In the genomic region with DNA sequence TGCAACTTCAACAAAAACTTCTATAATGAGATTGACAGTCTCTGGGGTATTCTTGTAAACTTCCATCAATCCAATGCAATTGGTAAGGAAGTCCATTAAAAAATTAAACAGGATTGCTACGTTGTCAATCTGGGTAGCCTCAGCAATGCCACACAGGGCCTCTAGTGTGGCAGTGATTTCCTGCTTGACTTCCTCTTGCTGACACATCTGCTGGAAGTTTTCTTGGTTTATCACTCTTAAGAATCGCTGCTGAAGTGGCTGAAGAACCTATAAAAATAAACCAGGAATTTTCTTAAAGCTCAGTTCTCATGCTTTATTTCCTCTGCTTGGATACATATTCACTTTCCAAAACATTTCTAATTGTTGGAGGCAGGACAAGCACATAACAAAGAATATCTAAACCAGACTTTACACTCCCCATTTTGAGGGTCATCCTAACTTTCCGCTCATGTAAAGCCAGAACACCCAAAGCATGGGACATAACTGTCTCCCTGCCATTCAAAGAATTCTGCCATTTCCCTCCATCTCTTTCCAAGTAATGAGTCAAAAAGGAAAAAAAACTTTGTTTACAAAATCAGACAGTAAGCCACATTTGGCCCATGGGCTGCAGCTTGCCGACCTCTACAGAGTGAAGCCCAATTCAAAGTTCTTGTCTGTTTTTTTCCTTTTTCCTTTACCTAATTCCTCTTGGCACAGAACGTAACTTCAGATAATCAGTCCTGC, we compare ENCODE assay signal across 14 cellular contexts. TPM values are rescaled to one million over a fixed set of nuclear protein-coding genes. Genes with fewer than 3 reads are reported as not detected.
DNase-seq lines count a peak whose midpoint lies in the region; ATAC-seq, FAIRE-seq and TF ChIP-seq lines count a peak whose summit lies in the region.
"Had no signal": no experiment of that assay in that cellular context is flagged by ENCODE, and none has a peak within 500 bp of the region (broad histone marks: within the 10 kb centered on the region; RNA-seq: fewer than 3 reads in every experiment).

No MANE protein-coding gene starts in this region.

- no peak for ATAC-seq in HepG2
- ATAC-seq: CD8-positive, alpha-beta T cell; GM23338 had no signal

- CTCF ChIA-PET in HepG2 (lab: Yijun Ruan, JAX; ENCODE audit: low intra/inter-chr PET ratio, low total read pairs) = no interaction called here

- no peak overlapping the region for H3K4me3 ChIP-seq in ACC112 (ENCODE audit: low read depth, low read length)
- no peak overlapping the region for H3K4me3 ChIP-seq in HepG2 (replicated peaks in 1 of 3; ENCODE audit: insufficient read depth in 1 of 3, low read depth in 2 of 3, low read length in 3 of 3)
- H3K4me3 ChIP-seq: GM23338 had no signal

- no peaks in the 10 kb centered on the region for H4K20me1 ChIP-seq in HepG2 (ENCODE audit: insufficient read depth, low read length)

- intact Hi-C loops in activated T-helper 1 cell treated with anti-CD3 and anti-CD28 coated beads, Interleukin-12 subunit alpha, Interleukin-12 subunit beta, Interleukin-2, Interleukin-4 antibody, amounts not matched to agents 30 ng/mL and 10 ng/mL and 1 ng/mL, durations not matched to agents 14 hours and 24 hours and 36 hours (cut with micrococcal nuclease) = no loop called here
- intact Hi-C loops in HepG2 (cut with micrococcal nuclease; ENCODE audit: unreplicated experiment) = no loop called here

- DNase-seq in GM04503 (ENCODE audit: low read depth) = peak; percentile 31
- no peak for DNase-seq in activated T-helper 1 cell treated with anti-CD3 and anti-CD28 coated beads, Interleukin-12 subunit alpha, Interleukin-12 subunit beta, Interleukin-2, Interleukin-4 antibody, amounts not matched to agents 30 ng/mL and 10 ng/mL and 1 ng/mL, durations not matched to agents 14 hours and 24 hours and 36 hours (ENCODE audit: low spot score)
- peak; percentile 64 to 82 for DNase-seq in lung microvascular endothelial cell (ENCODE audit: low read depth in 2 of 2)
- DNase-seq in stimulated activated CD4-positive, alpha-beta T cell treated with anti-CD3 and anti-CD28 coated beads, Interleukin-4, amount 100 ng/mL, for 1 hour = no peak
- DNase-seq in HepG2 (ENCODE audit: low spot score) = no peak
- DNase-seq in NCI-H1417 (lab: John Stamatoyannopoulos, UW) = no peak
- no peak for DNase-seq in GM20000 (ENCODE audit: low spot score)
- DNase-seq: activated gamma-delta T cell treated with Interleukin-2 at 50 U/mL for 16 hours; CD8-positive, alpha-beta T cell; cerebellar nuclear complex; foreskin melanocyte had no signal

- no peak for FAIRE-seq in HepG2 (lab: Jason Lieb, UNC)

- TF ChIP-seq POLR2A in HepG2 (IDR thresholded peaks at IDR 0.05; ENCODE audit: insufficient read depth in 1 of 2, low read depth in 2 of 2, low read length in 2 of 2) = no peak

- no peak overlapping the region for H3K9ac ChIP-seq in HepG2 (ENCODE audit: insufficient read depth, low read depth, low read length)

- H3K79me2 ChIP-seq in ACC112 (ENCODE audit: control insufficient read depth, insufficient read depth, low read length, unreplicated experiment) (no peaks in the 10 kb centered on the region), HepG2 (ENCODE audit: insufficient read depth, low read length) (no peaks in the 10 kb centered on the region)

- H3K27me3 ChIP-seq in ACC112 (ENCODE audit: insufficient read depth, low read length) (no peaks in the 10 kb centered on the region), HepG2 (ENCODE audit: control insufficient read depth in 1 of 2, insufficient read depth in 2 of 2, low read length in 2 of 2) (no peaks in the 10 kb centered on the region)

- no peak overlapping the region for H3K4me2 ChIP-seq in HepG2 (ENCODE audit: low read depth, low read length)
- H3K4me2 ChIP-seq: GM23338 had no signal

- TF ChIP-seq EP300 in HepG2 (IDR thresholded peaks at IDR 0.05; ENCODE audit: low read depth in 2 of 2, low read length in 2 of 2) (no peak), HepG2 (CRISPR knock-in tag; IDR thresholded peaks at IDR 0.05; ENCODE audit: borderline replicate concordance) (no peak)

- no TSS peak for BruUV-seq in HepG2 (replicated peaks; lab: Mats Ljungman, UMichigan)

- in situ Hi-C loops in HepG2 (cut with HindIII; ENCODE audit: extremely low pct_ligation_motif_present, low pct_unique_long_range_greater_than_20kb) = no loop called here

- H2AFZ ChIP-seq in ACC112 (ENCODE audit: low read length, unreplicated experiment) (no peak overlapping the region), HepG2 (ENCODE audit: low read length) (no peak overlapping the region)
- H2AFZ ChIP-seq: GM23338 had no signal

- H3K4me1 Mint-ChIP-seq in activated T-helper 1 cell treated with anti-CD3 and anti-CD28 coated beads, Interleukin-12 subunit alpha, Interleukin-12 subunit beta, Interleukin-2, Interleukin-4 antibody, amounts not matched to agents 30 ng/mL and 10 ng/mL and 1 ng/mL, durations not matched to agents 14 hours and 24 hours and 36 hours (ENCODE audit: low read depth) = peaks cover 16% of the 10 kb centered on the region
- H3K4me1 Mint-ChIP-seq: GM23338 had no signal

- H3K9me3 Mint-ChIP-seq in activated T-helper 1 cell treated with anti-CD3 and anti-CD28 coated beads, Interleukin-12 subunit alpha, Interleukin-12 subunit beta, Interleukin-2, Interleukin-4 antibody, amounts not matched to agents 30 ng/mL and 10 ng/mL and 1 ng/mL, durations not matched to agents 14 hours and 24 hours and 36 hours = no peaks in the 10 kb centered on the region
- H3K9me3 Mint-ChIP-seq: CD8-positive, alpha-beta T cell; GM23338; type B pancreatic cell had no signal

- H3K36me3 ChIP-seq in ACC112 (ENCODE audit: insufficient read depth, low read length) (peaks cover 14% of the 10 kb centered on the region; the same call in 1 of the 2 replicates), HepG2 (replicated peaks in 1 of 2; ENCODE audit: control insufficient read depth in 1 of 2, insufficient read depth in 2 of 2, low read length in 2 of 2) (peaks cover 6 to 58% of the 10 kb centered on the region in 2 experiments)

- no peaks in the 10 kb centered on the region for H3K9me3 ChIP-seq in HepG2 (ENCODE audit: low read length)

- TF ChIP-seq CTCF in HepG2 (CRISPR knock-in tag; IDR thresholded peaks at IDR 0.05) = no peak
- no peak for TF ChIP-seq CTCF in GM20000 (IDR thresholded peaks at IDR 0.05; ENCODE audit: extremely low read depth, missing control alignments)

- TF ChIP-seq RAD21 in HepG2 (CRISPR knock-in tag; IDR thresholded peaks at IDR 0.05) = no peak

- H3K4me1 ChIP-seq in ACC112 (ENCODE audit: control insufficient read depth, insufficient read depth, low read length, unreplicated experiment) (peaks cover 19% of the 10 kb centered on the region), HepG2 (ENCODE audit: insufficient read depth, low read length) (no peaks in the 10 kb centered on the region)

- peaks cover 46% of the 10 kb centered on the region for H3K36me3 Mint-ChIP-seq in activated T-helper 1 cell treated with anti-CD3 and anti-CD28 coated beads, Interleukin-12 subunit alpha, Interleukin-12 subunit beta, Interleukin-2, Interleukin-4 antibody, amounts not matched to agents 30 ng/mL and 10 ng/mL and 1 ng/mL, durations not matched to agents 14 hours and 24 hours and 36 hours (ENCODE audit: low read depth)

- POLR2A ChIA-PET in HepG2 (lab: Yijun Ruan, JAX) = no interaction called here

- WGBS in HepG2 (ENCODE audit: low lambda C conversion rate) = 94% methylated on average over 5 of the region's 5 CpGs

- no peaks in the 10 kb centered on the region for H3K27me3 Mint-ChIP-seq in activated T-helper 1 cell treated with anti-CD3 and anti-CD28 coated beads, Interleukin-12 subunit alpha, Interleukin-12 subunit beta, Interleukin-2, Interleukin-4 antibody, amounts not matched to agents 30 ng/mL and 10 ng/mL and 1 ng/mL, durations not matched to agents 14 hours and 24 hours and 36 hours (ENCODE audit: insufficient read depth)
- H3K27me3 Mint-ChIP-seq: type B pancreatic cell had no signal

- peak overlapping the region; percentile 52 for H3K27ac Mint-ChIP-seq in activated T-helper 1 cell treated with anti-CD3 and anti-CD28 coated beads, Interleukin-12 subunit alpha, Interleukin-12 subunit beta, Interleukin-2, Interleukin-4 antibody, amounts not matched to agents 30 ng/mL and 10 ng/mL and 1 ng/mL, durations not matched to agents 14 hours and 24 hours and 36 hours
- H3K27ac Mint-ChIP-seq: CD8-positive, alpha-beta T cell; GM23338; type B pancreatic cell had no signal

- H3K27ac ChIP-seq in ACC112 (ENCODE audit: low read depth, low read length) (peak overlapping the region; percentile 8), HepG2 (ENCODE audit: extremely low read length, insufficient read depth, low read length) (no peak overlapping the region)

- H3K4me3 Mint-ChIP-seq in activated T-helper 1 cell treated with anti-CD3 and anti-CD28 coated beads, Interleukin-12 subunit alpha, Interleukin-12 subunit beta, Interleukin-2, Interleukin-4 antibody, amounts not matched to agents 30 ng/mL and 10 ng/mL and 1 ng/mL, durations not matched to agents 14 hours and 24 hours and 36 hours = no peak overlapping the region
- H3K4me3 Mint-ChIP-seq: CD8-positive, alpha-beta T cell; GM23338; type B pancreatic cell had no signal

RNA-seq across cellular contexts. Expression of gene EEF1AKMT1, which starts 23.2 kb away (rescaled TPM):
- 8.7 and 12.9 TPM in 2 replicates for total RNA-seq in activated T-helper 1 cell treated with anti-CD3 and anti-CD28 coated beads, Interleukin-12 subunit alpha, Interleukin-12 subunit beta, Interleukin-2, Interleukin-4 antibody, amounts not matched to agents 30 ng/mL and 10 ng/mL and 1 ng/mL, durations not matched to agents 14 hours and 24 hours and 36 hours
- total RNA-seq in lung microvascular endothelial cell (4.6 and 10.5 TPM in 2 replicates), HepG2 (2016; rRNA removed; fragmentation: Illumina TruSeq; extraction: Trizol) (16.1 and 23.5 TPM in 2 replicates)
- 10.4 and 11.3 TPM in 2 replicates for total RNA-seq in HepG2 (2016; cell fraction: cytosol; rRNA removed; fragmentation: Illumina TruSeq; extraction: Trizol; ENCODE audit: low read depth)
- 17.2 and 23.4 TPM in 2 replicates for total RNA-seq in HepG2 (2016; cell fraction: insoluble cytoplasmic fraction; rRNA removed; fragmentation: Illumina TruSeq; extraction: Trizol)
- total RNA-seq in HepG2 (2016; cell fraction: membrane; rRNA removed; fragmentation: Illumina TruSeq; extraction: Trizol) = 11.2 and 13.3 TPM in 2 replicates
- 5.8 and 7.0 TPM in 2 replicates for total RNA-seq in HepG2 (2016; cell fraction: nucleus; rRNA removed; fragmentation: Illumina TruSeq; extraction: Trizol)
- 4.9 and 6.0 TPM in 2 replicates for polyA plus RNA-seq in HepG2 (2011; rRNA removed)
- polyA plus RNA-seq in HepG2 (2011; cell fraction: cytosol; rRNA removed) = 3.7 and 5.7 TPM in 2 replicates
- polyA plus RNA-seq in HepG2 (2011; cell fraction: nucleus; rRNA removed) = 2.5 and 3.8 TPM in 2 replicates
- polyA plus RNA-seq in HepG2 (2012) = 8.9 and 9.5 TPM in 2 replicates
- 9.6 and 10.7 TPM in 2 replicates for polyA plus RNA-seq in HepG2 (2016; cell fraction: cytosol; fragmentation: Illumina TruSeq; extraction: Trizol; ENCODE audit: low read depth)
- polyA plus RNA-seq in HepG2 (2016; cell fraction: insoluble cytoplasmic fraction; fragmentation: Illumina TruSeq; extraction: Trizol; ENCODE audit: low read depth) = 28.0 and 28.9 TPM in 2 replicates
- 10.6 and 13.7 TPM in 2 replicates for polyA plus RNA-seq in HepG2 (2016; cell fraction: membrane; fragmentation: Illumina TruSeq; extraction: Trizol; ENCODE audit: low read depth)
- 10.0 and 13.0 TPM in 2 replicates for polyA plus RNA-seq in HepG2 (2016; cell fraction: nucleus; fragmentation: Illumina TruSeq; extraction: Trizol; ENCODE audit: insufficient read depth, low read depth)
- polyA minus RNA-seq in HepG2 (2011; rRNA and poly(A)+ RNA removed; ENCODE audit: low replicate concordance) = 1.2 and 2.8 TPM in 2 replicates
- polyA minus RNA-seq in HepG2 (2011; cell fraction: cytosol; rRNA and poly(A)+ RNA removed) = 1.6 and 4.0 TPM in 2 replicates
- 5.5 and 6.7 TPM in 2 replicates for polyA minus RNA-seq in HepG2 (2011; cell fraction: nucleus; rRNA and poly(A)+ RNA removed)

Comparison
In these comparisons a context has a peak if more than half of its experiments do, and no peak if none do; other contexts are left out.
1. DNase-seq: peak in GM04503 (single experiment) and lung microvascular endothelial cell (2 of 2); none in activated T-helper 1 cell treated with anti-CD3 and anti-CD28 coated beads, Interleukin-12 subunit alpha, Interleukin-12 subunit beta, Interleukin-2, Interleukin-4 antibody, amounts not matched to agents 30 ng/mL and 10 ng/mL and 1 ng/mL, durations not matched to agents 14 hours and 24 hours and 36 hours (single experiment), stimulated activated CD4-positive, alpha-beta T cell treated with anti-CD3 and anti-CD28 coated beads, Interleukin-4, amount 100 ng/mL, for 1 hour (single experiment), HepG2 (single experiment), NCI-H1417 (0 of 3) and GM20000 (single experiment).